In genomic region chr11:35174666-35175065, GRCh38 we compare ENCODE assay signal across 10 cellular contexts. TPM values are rescaled to one million over a fixed set of nuclear protein-coding genes. Genes with fewer than 3 reads are reported as not detected.
DNase-seq lines count a peak whose midpoint lies in the region; ATAC-seq and TF ChIP-seq lines count a peak whose summit lies in the region.
"Had no signal": no experiment of that assay in that cellular context is flagged by ENCODE, and none has a peak within 500 bp of the region (broad histone marks: within the 10 kb centered on the region; RNA-seq: fewer than 3 reads in every experiment).

No MANE protein-coding gene starts in this region.

- no peak for DNase-seq in activated CD4-positive, alpha-beta T cell treated with anti-CD3 and anti-CD28 coated beads, Interleukin-2, amount 10 ng/mL, durations not matched to agents 7 days and 5 days
- DNase-seq in activated CD4-positive, alpha-beta T cell treated with anti-CD3 and anti-CD28 coated beads for 4 hours, result no peak
- DNase-seq in activated CD8-positive, alpha-beta T cell treated with anti-CD3 and anti-CD28 coated beads for 36 hours, result no peak
- DNase-seq in immature natural killer cell (no peak), tibial artery (no peak), NCI-H2029 treated with DMSO at 0.1 percent for 48 hours (lab: John Stamatoyannopoulos, UW) (no peak), caudate nucleus (lab: John Stamatoyannopoulos, UW) (no peak)
- DNase-seq: activated CD8-positive, alpha-beta memory T cell treated with anti-CD3 and anti-CD28 coated beads for 24 hours; psoas muscle had no signal

- H3K4me1 ChIP-seq in tibial artery, result peaks cover 0 to 74% (median 44%) of the 10 kb centered on the region in 4 donors
- H3K4me1 ChIP-seq: psoas muscle had no signal

- H3K36me3 ChIP-seq in tibial artery, result peaks cover 10 to 24% (median 20%) of the 10 kb centered on the region in 3 donors

- H3K4me3 Mint-ChIP-seq in activated CD4-positive, alpha-beta T cell treated with anti-CD3 and anti-CD28 coated beads, Interleukin-2, amount 10 ng/mL, durations not matched to agents 7 days and 5 days, result no peak overlapping the region
- H3K4me3 Mint-ChIP-seq in activated CD8-positive, alpha-beta T cell treated with anti-CD3 and anti-CD28 coated beads for 36 hours, result no peak overlapping the region
- H3K4me3 Mint-ChIP-seq in immature natural killer cell, result peak overlapping the region; percentile 6 to 78 (median 50)

- no peaks in the 10 kb centered on the region for H3K9me3 ChIP-seq in tibial artery
- H3K9me3 ChIP-seq: psoas muscle had no signal

- H3K27me3 ChIP-seq in tibial artery, result no peaks in the 10 kb centered on the region

- peaks cover 95% of the 10 kb centered on the region for H3K4me1 Mint-ChIP-seq in activated CD4-positive, alpha-beta T cell treated with anti-CD3 and anti-CD28 coated beads, Interleukin-2, amount 10 ng/mL, durations not matched to agents 7 days and 5 days
- H3K4me1 Mint-ChIP-seq in activated CD8-positive, alpha-beta T cell treated with anti-CD3 and anti-CD28 coated beads for 36 hours (ENCODE audit: low read depth), result peaks cover 94% of the 10 kb centered on the region
- H3K4me1 Mint-ChIP-seq in immature natural killer cell, result peaks cover 94 to 96% of the 10 kb centered on the region in 2 donors

- intact Hi-C loops in activated CD8-positive, alpha-beta T cell treated with anti-CD3 and anti-CD28 coated beads for 36 hours (cut with micrococcal nuclease), result loop anchor here (5.0 kb wide), 1 partner anchor 63 kb away; no protein-coding TSS in a partner anchor
- intact Hi-C loops in tibial artery (cut with DNase I; ENCODE audit: low total_unique reads), result loop anchor here (10.0 kb wide), 2 partner anchors 90 to 840 kb away; no protein-coding TSS in a partner anchor

- H3K36me3 Mint-ChIP-seq in activated CD4-positive, alpha-beta T cell treated with anti-CD3 and anti-CD28 coated beads, Interleukin-2, amount 10 ng/mL, durations not matched to agents 7 days and 5 days (ENCODE audit: low read depth), result peaks cover 81% of the 10 kb centered on the region
- H3K36me3 Mint-ChIP-seq in activated CD8-positive, alpha-beta T cell treated with anti-CD3 and anti-CD28 coated beads for 36 hours (ENCODE audit: low read depth), result peaks cover 79% of the 10 kb centered on the region
- H3K36me3 Mint-ChIP-seq in immature natural killer cell, result peaks cover 4 to 26% (median 6%) of the 10 kb centered on the region in 3 donors

- H3K27ac Mint-ChIP-seq in activated CD4-positive, alpha-beta T cell treated with anti-CD3 and anti-CD28 coated beads, Interleukin-2, amount 10 ng/mL, durations not matched to agents 7 days and 5 days, result peak overlapping the region; percentile 90
- peak overlapping the region; percentile 84 for H3K27ac Mint-ChIP-seq in activated CD8-positive, alpha-beta T cell treated with anti-CD3 and anti-CD28 coated beads for 36 hours
- peak overlapping the region; percentile 84 to 98 (median 90) for H3K27ac Mint-ChIP-seq in immature natural killer cell

- peaks cover 8% of the 10 kb centered on the region for H3K9me3 Mint-ChIP-seq in activated CD4-positive, alpha-beta T cell treated with anti-CD3 and anti-CD28 coated beads, Interleukin-2, amount 10 ng/mL, durations not matched to agents 7 days and 5 days
- peaks cover 2% of the 10 kb centered on the region for H3K9me3 Mint-ChIP-seq in activated CD8-positive, alpha-beta T cell treated with anti-CD3 and anti-CD28 coated beads for 36 hours
- H3K9me3 Mint-ChIP-seq in immature natural killer cell, result no peaks in the 10 kb centered on the region

- POLR2A ChIA-PET in activated CD4-positive, alpha-beta T cell treated with anti-CD3 and anti-CD28 coated beads, Interleukin-2, amount 10 ng/mL, durations not matched to agents 7 days and 5 days (lab: Charles Lee), result interaction anchor here (1.2 kb wide), 1 partner anchor 34 kb away, joined by 3 read pairs; no protein-coding TSS in a partner anchor
- POLR2A ChIA-PET in activated CD8-positive, alpha-beta T cell treated with anti-CD3 and anti-CD28 coated beads for 36 hours (lab: Charles Lee), result interaction anchor here (1.0 to 8.6 kb wide), 8 partner anchors 8 to 138 kb away, joined by 3 to 68 read pairs (median 6); partner anchors contain the start of gene CD44

- no peaks in the 10 kb centered on the region for H3K27me3 Mint-ChIP-seq in activated CD4-positive, alpha-beta T cell treated with anti-CD3 and anti-CD28 coated beads, Interleukin-2, amount 10 ng/mL, durations not matched to agents 7 days and 5 days
- H3K27me3 Mint-ChIP-seq in activated CD8-positive, alpha-beta T cell treated with anti-CD3 and anti-CD28 coated beads for 36 hours, result no peaks in the 10 kb centered on the region
- H3K27me3 Mint-ChIP-seq in immature natural killer cell (ENCODE audit: low read depth in 3 of 3), result peaks cover 0 to 8% (median 3%) of the 10 kb centered on the region in 3 donors

- CTCF ChIA-PET in activated CD4-positive, alpha-beta T cell treated with anti-CD3 and anti-CD28 coated beads, Interleukin-2, amount 10 ng/mL, durations not matched to agents 7 days and 5 days (lab: Charles Lee), result interaction anchor here (0.9 to 1.2 kb wide), 4 partner anchors 12 to 176 kb away, joined by 3 read pairs; no protein-coding TSS in a partner anchor
- CTCF ChIA-PET in activated CD8-positive, alpha-beta T cell treated with anti-CD3 and anti-CD28 coated beads for 36 hours (lab: Charles Lee), result interaction anchor here (0.7 to 3.6 kb wide), 6 partner anchors 8 to 63 kb away, joined by 3 to 28 read pairs (median 4); no protein-coding TSS in a partner anchor

- TF ChIP-seq CTCF in activated CD8-positive, alpha-beta T cell treated with anti-CD3 and anti-CD28 coated beads for 36 hours (IDR thresholded peaks at IDR 0.05), result no peak
- TF ChIP-seq CTCF in tibial artery (IDR thresholded peaks at IDR 0.05), result no peak

- peak; percentile 29 for ATAC-seq in activated CD8-positive, alpha-beta T cell treated with anti-CD3 and anti-CD28 coated beads for 36 hours
- no peak for ATAC-seq in GM18861 (IDR thresholded peaks at IDR 0.05; ENCODE audit: unreplicated experiment)
- ATAC-seq: psoas muscle had no signal

- H3K4me3 ChIP-seq in tibial artery, result no peak overlapping the region
- H3K4me3 ChIP-seq: psoas muscle had no signal

- H3K27ac ChIP-seq in tibial artery (peak overlapping the region; percentile 43 to 59), caudate nucleus (ENCODE audit: low read depth, low read length) (no peak overlapping the region)
- H3K27ac ChIP-seq: psoas muscle had no signal

RNA-seq across cellular contexts. Expression of gene CD44, which starts 35.7 kb away (rescaled TPM):
- total RNA-seq in activated CD4-positive, alpha-beta T cell treated with anti-CD3 and anti-CD28 coated beads, Interleukin-2, amount 10 ng/mL, durations not matched to agents 7 days and 5 days, result 100 to 1,000 TPM; 518 to 534 TPM
- 100 to 1,000 TPM; 363 to 373 TPM for total RNA-seq in activated CD8-positive, alpha-beta T cell treated with anti-CD3 and anti-CD28 coated beads for 36 hours
- polyA plus RNA-seq in immature natural killer cell, result 100 to 1,000 TPM; 213 to 247 (median 216) TPM

Comparison
In these comparisons a context has a peak if more than half of its experiments do, and no peak if none do; other contexts are left out.
1. H3K4me3 Mint-ChIP-seq: peak in immature natural killer cell (5 of 5); none in activated CD4-positive, alpha-beta T cell treated with anti-CD3 and anti-CD28 coated beads, Interleukin-2, amount 10 ng/mL, durations not matched to agents 7 days and 5 days (single experiment) and activated CD8-positive, alpha-beta T cell treated with anti-CD3 and anti-CD28 coated beads for 36 hours (single experiment).
2. Peak in every context shown above with its lines, with median percentiles within 50 percentile points of each other: H3K27ac Mint-ChIP-seq.